ENCODE assay signal across 8 cellular contexts in the genomic region with DNA sequence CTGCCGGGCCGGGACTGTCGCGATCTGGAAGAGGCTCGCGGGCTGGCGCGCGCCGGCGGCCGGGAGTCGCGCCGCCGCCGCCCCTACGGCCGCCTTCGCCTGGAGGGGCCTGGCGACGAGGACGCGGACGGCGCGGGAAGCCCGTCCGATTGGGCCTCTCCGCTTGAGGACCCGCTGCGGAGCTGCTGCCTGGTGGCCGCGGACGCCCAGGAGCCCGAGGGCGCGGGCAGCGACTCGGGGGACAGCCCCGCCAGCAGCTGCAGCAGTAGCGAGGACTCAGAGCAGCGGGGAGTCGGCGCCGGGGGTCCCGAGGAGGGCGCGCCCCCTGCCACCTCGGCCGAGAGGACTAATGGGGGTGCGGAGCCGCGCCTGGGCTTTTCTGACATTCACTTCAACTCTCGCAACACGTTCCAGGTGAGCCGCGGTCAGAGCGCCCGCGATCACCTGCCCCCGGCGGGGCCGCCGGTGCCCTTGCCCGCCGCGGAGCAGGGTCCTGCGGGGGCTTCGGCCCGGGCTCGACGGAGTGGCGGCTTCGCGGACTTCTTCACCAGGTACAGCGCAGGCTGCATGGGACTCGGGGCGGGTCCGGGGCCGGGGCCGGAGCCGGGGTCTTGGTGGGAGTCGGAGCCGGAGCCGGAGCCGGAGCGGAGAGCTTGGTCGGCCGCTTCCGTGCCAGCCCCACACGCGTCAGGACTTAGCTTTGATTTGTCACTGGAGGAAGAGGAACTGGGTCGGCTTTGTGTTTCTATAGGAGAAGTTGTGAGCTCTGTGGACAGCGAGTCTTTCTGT. TPM values are rescaled to one million over a fixed set of nuclear protein-coding genes. Genes with fewer than 3 reads are reported as not detected.
DNase-seq lines count a peak whose midpoint lies in the region; ATAC-seq and TF ChIP-seq lines count a peak whose summit lies in the region.

No MANE protein-coding gene starts in this region.

- H3K9ac ChIP-seq in PC-3 (ENCODE audit: low read length): peak overlapping the region; percentile 68

- peak overlapping the region; percentile 78 for H3K4me2 ChIP-seq in PC-3 (ENCODE audit: low read length)

- H3K27me3 ChIP-seq in PC-3 (ENCODE audit: low read length) (no peaks in the 10 kb centered on the region), right cardiac atrium (ENCODE audit: control insufficient read depth, insufficient read depth) (no peaks in the 10 kb centered on the region)

- WGBS in right cardiac atrium: under 1% methylated on average over 95 of the region's 95 CpGs

- no TSS peak for BruUV-seq in PC-3 (replicated peaks; lab: Mats Ljungman, UMichigan)

- no peaks in the 10 kb centered on the region for H3K9me3 ChIP-seq in PC-3 (ENCODE audit: low read length)
- no peaks in the 10 kb centered on the region for H3K9me3 ChIP-seq in right cardiac atrium (ENCODE audit: control insufficient read depth, low read length)

- intact Hi-C loops in PC-3 (cut with micrococcal nuclease) (loop anchor here (5.0 kb wide), 1 partner anchor 39 kb away; no protein-coding TSS in a partner anchor), right cardiac atrium (cut with DNase I) (no loop called here), posterior cingulate gyrus (cut with DNase I) (loop anchor here (5.0 kb wide), 1 partner anchor 39 kb away; no protein-coding TSS in a partner anchor)

- TF ChIP-seq CTCF in PC-3 (conservative IDR thresholded peaks at IDR 0.05; ENCODE audit: low read depth, low read length): no peak

- no peaks in the 10 kb centered on the region for H3F3A ChIP-seq in PC-3 (ENCODE audit: low read length, unreplicated experiment)

- ATAC-seq in GM19467 (IDR thresholded peaks at IDR 0.05; ENCODE audit: unreplicated experiment) (peak; percentile 46), HG03469 (IDR thresholded peaks at IDR 0.05; ENCODE audit: unreplicated experiment) (peak; percentile 60), PC-3 (peak; percentile 55), right cardiac atrium (peak; percentile 42 to 69)

- peak overlapping the region; percentile 85 for H3K4me3 ChIP-seq in PC-3 (ENCODE audit: low read length)
- peak overlapping the region; percentile 95 for H3K4me3 ChIP-seq in right cardiac atrium (ENCODE audit: low read length)

- DNase-seq in DMS53 (lab: John Stamatoyannopoulos, UW): peak; percentile 87
- peak; percentile 74 for DNase-seq in PC-3
- DNase-seq in right cardiac atrium: peak; percentile 65 to 85 (median 83)
- peak in 9 of 10 donors; percentile 24 to 87 (median 45) for DNase-seq in posterior cingulate gyrus
- DNase-seq in NK-92 treated with Interleukin-12 subunit alpha and Interleukin-12 subunit beta, amount 100 ng/mL, for 24 hours (lab: John Stamatoyannopoulos, UW): no peak

- H3K4me1 ChIP-seq in PC-3 (ENCODE audit: insufficient read depth, low read length) (peaks cover 7% of the 10 kb centered on the region), right cardiac atrium (ENCODE audit: control insufficient read depth, insufficient read depth, low read length) (no peaks in the 10 kb centered on the region)

- H3K27ac ChIP-seq in PC-3 (ENCODE audit: low read length): 0 out of 2 replicates have a peak overlapping the region, but pooled peaks have one; percentile 25
- peak overlapping the region; percentile 85 for H3K27ac ChIP-seq in angular gyrus (ENCODE audit: low read depth, low read length)
- H3K27ac ChIP-seq in right cardiac atrium (ENCODE audit: low read length): peak overlapping the region; percentile 92

- CTCF ChIA-PET in PC-3 (lab: Charles Lee): interaction anchor here (0.5 to 1.2 kb wide), 4 partner anchors 41 to 45 kb away, joined by 3 to 15 read pairs (median 4); partner anchors contain the start of gene NOC3L

- peaks cover 52% of the 10 kb centered on the region for H3K79me2 ChIP-seq in PC-3 (ENCODE audit: low read length)

- H3K36me3 ChIP-seq in PC-3 (ENCODE audit: low read depth, low read length): no peaks in the 10 kb centered on the region

- POLR2A ChIA-PET in PC-3 (lab: Charles Lee; ENCODE audit: unreplicated experiment): no interaction called here

- H4K20me1 ChIP-seq in PC-3 (ENCODE audit: low read length): no peaks in the 10 kb centered on the region

- no peaks in the 10 kb centered on the region for H3K9me2 ChIP-seq in PC-3 (replicated peaks; ENCODE audit: low read length)

- peak overlapping the region; percentile 99 for H2AFZ ChIP-seq in PC-3 (ENCODE audit: low read length)

RNA-seq across cellular contexts. Expression of gene TBC1D12, which starts 0.9 kb away (rescaled TPM):
- total RNA-seq in PC-3 (2014; rRNA removed) (4.5 and 8.4 TPM in 2 replicates), right cardiac atrium (1 to 10 TPM; 6.1 to 7.0 (median 6.7) TPM)
- polyA plus RNA-seq in right cardiac atrium: 3.9 TPM

RNA-seq across cellular contexts. Expression of gene NOC3L, which starts 40.5 kb away (rescaled TPM):
- total RNA-seq in PC-3 (2014; rRNA removed) (19.4 and 23.1 TPM in 2 replicates), right cardiac atrium (10 to 100 TPM in 3 of 4 donors, 1 to 10 TPM in 1; 7.9 to 12.8 (median 11.6) TPM)
- polyA plus RNA-seq in right cardiac atrium: 3.3 TPM

Comparison
In these comparisons a context has a peak if more than half of its experiments do, and no peak if none do; other contexts are left out.
1. H3K27ac ChIP-seq: peak in every context shown above with its lines; median percentile 92 in right cardiac atrium; 85 in angular gyrus; 25 in PC-3.
2. intact Hi-C loops: an anchor here in PC-3 (5.0 kb wide) and posterior cingulate gyrus (5.0 kb wide); none called in right cardiac atrium.